In genomic region chr19:1253514-1254080, GRCh38 we compare ENCODE assay signal across 1 cellular context.
TF ChIP-seq lines count a peak whose summit lies in the region.

No MANE protein-coding gene starts in this region.

TF ChIP-seq in HepG2, 621 proteins besides CTCF, POLR2A, EP300 and RAD21 (continued from another document and continues in another):
- TF ChIP-seq ZBTB39 (CRISPR knock-in tag; IDR thresholded peaks at IDR 0.05) (no peak), PATZ1 (CRISPR knock-in tag; IDR thresholded peaks at IDR 0.05) (peak; percentile 100), FIP1L1 (IDR thresholded peaks at IDR 0.05; ENCODE audit: borderline replicate concordance, insufficient read depth, low read depth, low read length) (no peak), TERF1 (CRISPR knock-in tag; IDR thresholded peaks at IDR 0.05) (no peak), FOSL2 (CRISPR knock-in tag; IDR thresholded peaks at IDR 0.05) (peak; percentile 76), SSRP1 (CRISPR knock-in tag; IDR thresholded peaks at IDR 0.05) (no peak), SMARCE1 (IDR thresholded peaks at IDR 0.05; ENCODE audit: borderline replicate concordance) (no peak), SNAI1 (CRISPR knock-in tag; IDR thresholded peaks at IDR 0.05; ENCODE audit: borderline replicate concordance) (0 out of 2 replicates have a peak, but pooled peaks have one; percentile 40), PAX8 (CRISPR knock-in tag; IDR thresholded peaks at IDR 0.05; ENCODE audit: borderline replicate concordance) (no peak), ZFP90 (CRISPR knock-in tag; IDR thresholded peaks at IDR 0.05; ENCODE audit: borderline replicate concordance) (no peak), PREB (CRISPR knock-in tag; IDR thresholded peaks at IDR 0.05) (no peak), ZMYM4 (CRISPR knock-in tag; IDR thresholded peaks at IDR 0.05) (no peak), TBP (CRISPR knock-in tag; IDR thresholded peaks at IDR 0.05) (no peak), AKNA (CRISPR knock-in tag; IDR thresholded peaks at IDR 0.05; ENCODE audit: borderline replicate concordance) (no peak), ZHX2 (IDR thresholded peaks at IDR 0.05; ENCODE audit: low read depth) (no peak), ZHX2 (CRISPR knock-in tag; IDR thresholded peaks at IDR 0.05; ENCODE audit: borderline replicate concordance) (no peak), AKAP8 (CRISPR knock-in tag; IDR thresholded peaks at IDR 0.05) (peak; percentile 71; the same call in 1 of the 2 replicates), PCBP2 (optimal IDR thresholded peaks at IDR 0.05; ENCODE audit: low read depth, low read length, poor library complexity, severe bottlenecking) (no peak), ZFP62 (CRISPR knock-in tag; IDR thresholded peaks at IDR 0.05) (no peak), ZBTB7A (CRISPR knock-in tag; IDR thresholded peaks at IDR 0.05) (peak; percentile 79; the same call in 1 of the 2 replicates), ZNF331 (CRISPR knock-in tag; IDR thresholded peaks at IDR 0.05) (no peak), RFX3 (CRISPR knock-in tag; IDR thresholded peaks at IDR 0.05) (no peak), ZSCAN9 (CRISPR knock-in tag; IDR thresholded peaks at IDR 0.05; ENCODE audit: borderline replicate concordance) (no peak), ZNF609 (CRISPR knock-in tag; IDR thresholded peaks at IDR 0.05; ENCODE audit: borderline replicate concordance) (peak; percentile 67; the same call in 1 of the 2 replicates), ZBTB20 (CRISPR knock-in tag; IDR thresholded peaks at IDR 0.05; ENCODE audit: borderline replicate concordance, low read depth) (no peak), ISX (CRISPR knock-in tag; conservative IDR thresholded peaks at IDR 0.05) (no peak), SPEN (CRISPR knock-in tag; IDR thresholded peaks at IDR 0.05; ENCODE audit: low read depth) (peak; percentile 63; the same call in 1 of the 2 replicates), ETV5 (CRISPR knock-in tag; IDR thresholded peaks at IDR 0.05; ENCODE audit: borderline replicate concordance) (peak; percentile 70), RNF219 (CRISPR knock-in tag; IDR thresholded peaks at IDR 0.05) (no peak), HMG20B (CRISPR knock-in tag; conservative IDR thresholded peaks at IDR 0.05) (peak; percentile 46; the same call in 1 of the 2 replicates), ZSCAN12 (CRISPR knock-in tag; IDR thresholded peaks at IDR 0.05) (no peak)
